ENCODE assay signal across 1 cellular context in genomic region chr1:153485880-153486279, GRCh38.
TF ChIP-seq lines count a peak whose summit lies in the region.

No MANE protein-coding gene starts in this region.

TF ChIP-seq in SK-N-SH, 30 proteins besides CTCF, POLR2A, EP300 and RAD21:
- TF ChIP-seq ZBTB33 (IDR thresholded peaks at IDR 0.05; ENCODE audit: borderline replicate concordance, low read depth) (no peak), MAX (IDR thresholded peaks at IDR 0.05; ENCODE audit: low read depth) (no peak), RFX5 (IDR thresholded peaks at IDR 0.05; ENCODE audit: low read length) (no peak), TCF12 (IDR thresholded peaks at IDR 0.05) (peak; percentile 54; the same call in 1 of the 2 replicates), NFIC (IDR thresholded peaks at IDR 0.05; ENCODE audit: borderline replicate concordance) (peak; percentile 75), PBX3 (IDR thresholded peaks at IDR 0.05) (peak; percentile 86), FOXJ3 (CRISPR knock-in tag; IDR thresholded peaks at IDR 0.05) (no peak)
